34 cellular contexts compared by ENCODE assay signal in the genomic region with DNA sequence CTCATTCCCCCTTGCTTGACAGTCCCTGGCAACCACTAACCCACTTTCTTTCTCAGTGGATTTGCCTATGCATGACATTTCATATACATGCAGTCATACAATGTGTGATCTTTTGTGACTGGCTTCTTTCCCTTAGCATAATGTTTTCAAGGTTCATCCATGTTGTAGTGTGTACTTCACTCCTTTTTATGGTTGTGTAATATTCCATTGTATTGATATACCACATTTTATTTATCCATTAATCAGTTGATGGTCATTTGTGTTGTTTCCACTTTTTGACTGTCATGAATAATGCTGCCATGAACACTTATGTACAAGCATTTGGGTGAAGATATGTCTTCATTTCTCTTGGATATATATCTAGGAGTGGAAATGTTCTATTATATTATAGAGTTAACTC.
"Had no signal": no experiment of that assay in that cellular context is flagged by ENCODE, and none has a peak within 500 bp of the region (broad histone marks: within the 10 kb centered on the region; RNA-seq: fewer than 3 reads in every experiment).

No MANE protein-coding gene starts in this region.

- H3K9ac ChIP-seq: KMS-11 had no signal

- H3K4me3 ChIP-seq: MG63 had no signal

- DNase-seq: Karpas-422, Kasumi-1, MG63, MM.1S, MV-4-11, NCI-H1048, NCI-H1092, NCI-H1092 treated with DMSO at 0.1 percent for 48 hours, NCI-H1105, NCI-H1105 treated with DMSO at 0.1 percent for 48 hours, NCI-H1417, NCI-H1417 treated with DMSO at 0.1 percent for 48 hours, NCI-H1436, NCI-H1436 treated with DMSO at 0.1 percent for 48 hours, NCI-H146, NCI-H1694, NCI-H1694 treated with DMSO at 0.1 percent for 48 hours, NCI-H187, NCI-H187 treated with DMSO at 0.1 percent for 48 hours, NCI-H1930, NCI-H2029, NCI-H2029 treated with DMSO at 0.1 percent for 48 hours, NCI-H2081, NCI-H2081 treated with DMSO at 0.1 percent for 48 hours, NCI-H2107, NCI-H2171, NCI-H2171 treated with DMSO at 0.1 percent for 48 hours, NCI-H2227 treated with DMSO at 0.1 percent for 48 hours, NCI-H226, NCI-H345, NCI-H446, NCI-H446 treated with DMSO at 0.1 percent for 48 hours, NCI-H510A had no signal

- H3K4me2 ChIP-seq: KMS-11 had no signal

- H3K36me3 ChIP-seq: MG63 had no signal

- H3K27ac ChIP-seq: KMS-11 had no signal
